Comparison of ENCODE assay signal across 8 cellular contexts in the genomic region with DNA sequence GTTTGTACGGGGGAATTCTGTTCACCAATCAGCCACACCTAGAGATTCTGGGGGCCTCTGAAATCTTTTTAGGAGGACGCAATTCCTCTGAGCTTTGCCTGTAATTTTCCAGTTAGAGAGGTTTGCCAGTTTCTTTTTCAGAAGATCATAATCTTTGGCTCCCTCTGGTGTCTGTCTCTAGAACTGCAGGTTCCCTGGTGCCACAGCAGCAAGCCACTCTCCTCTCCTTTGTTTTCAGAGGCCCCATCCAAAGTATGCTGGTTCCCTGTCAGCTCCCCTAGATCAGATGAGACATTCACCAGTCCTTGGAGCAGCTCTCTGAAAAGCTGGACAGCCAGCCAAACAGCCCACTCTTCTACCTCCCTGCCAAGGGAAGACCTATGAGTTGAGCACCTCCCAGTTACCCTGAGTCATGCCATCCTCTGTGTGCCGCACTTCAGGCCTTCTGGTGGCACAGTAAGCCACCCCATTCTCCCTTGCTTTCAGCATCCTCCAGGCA.
DNase-seq lines count a peak whose midpoint lies in the region; ATAC-seq and TF ChIP-seq lines count a peak whose summit lies in the region.

No MANE protein-coding gene starts in this region.

- TF ChIP-seq CTCF in cardiac fibroblast (IDR thresholded peaks at IDR 0.05; ENCODE audit: low read depth, low read length) = peak; percentile 84

- ATAC-seq in activated CD4-positive, CD25-positive, alpha-beta regulatory T cell treated with anti-CD3 and anti-CD28 coated beads, Interleukin-2, amount 50 U/mL, for 24 hours = peak; percentile 36 to 48
- no peak for ATAC-seq in HG03280 (IDR thresholded peaks at IDR 0.05; ENCODE audit: unreplicated experiment)

- peak; percentile 2 for DNase-seq in NK-92 treated with Interleukin-12 subunit alpha and Interleukin-12 subunit beta, amount 100 ng/mL, for 24 hours (lab: John Stamatoyannopoulos, UW)
- no peak for DNase-seq in NK-92 (lab: John Stamatoyannopoulos, UW; ENCODE audit: unreplicated experiment)
- DNase-seq in NCI-H2196 treated with DMSO at 0.1 percent for 48 hours (lab: John Stamatoyannopoulos, UW; ENCODE audit: unreplicated experiment) = peak; percentile 23
- peak; percentile 84 to 88 for DNase-seq in cardiac fibroblast (ENCODE audit: low read depth in 2 of 2)
- DNase-seq in islet precursor cell = peak; percentile 86
- peak; percentile 33 to 56 for DNase-seq in stimulated activated CD4-positive, alpha-beta T cell treated with anti-CD3 and anti-CD28 coated beads, Interleukin-12 subunit alpha, Interleukin-12 subunit beta, amount 100 ng/mL, for 24 hours (ENCODE audit: low read depth in 2 of 2)

- no peak overlapping the region for H3K4me3 ChIP-seq in cardiac fibroblast (replicated peaks in 1 of 2; ENCODE audit: low read depth in 2 of 2, low read length in 2 of 2)
